Comparison of ENCODE assay signal across 23 cellular contexts in genomic region chr1:44367932-44368331, GRCh38.
"Had no signal": no experiment of that assay in that cellular context is flagged by ENCODE, and none has a peak within 500 bp of the region (broad histone marks: within the 10 kb centered on the region; RNA-seq: fewer than 3 reads in every experiment).

No MANE protein-coding gene starts in this region.

- H3K27ac Mint-ChIP-seq: IgD-negative memory B cell had no signal

- H3K27ac ChIP-seq: HL-60, KMS-11, RWPE1 had no signal

- H3K4me2 ChIP-seq: KMS-11 had no signal

- H3K4me3 ChIP-seq: K562 had no signal

- H3K36me3 Mint-ChIP-seq: IgD-negative memory B cell had no signal

- H3K4me3 Mint-ChIP-seq: IgD-negative memory B cell had no signal

- DNase-seq: Kasumi-1, MV-4-11, NCI-H1048, NCI-H1105, NCI-H1417, NCI-H1436 treated with DMSO at 0.1 percent for 48 hours, NCI-H1694, NCI-H187 treated with DMSO at 0.1 percent for 48 hours, NCI-H2081, NCI-H2107, NCI-H226, NCI-H446, NCI-H524 treated with DMSO at 0.1 percent for 48 hours, NCI-H69, NCI-H774, PC-3, SHP77 had no signal

- ATAC-seq: K562, Panc1, PC-3 had no signal

- H3K9ac ChIP-seq: KMS-11 had no signal

- H3K9me3 Mint-ChIP-seq: IgD-negative memory B cell had no signal
